In genomic region chr2:123157016-123157415, GRCh38 we compare ENCODE assay signal across 17 cellular contexts.
DNase-seq lines count a peak whose midpoint lies in the region; ATAC-seq and TF ChIP-seq lines count a peak whose summit lies in the region.
"Had no signal": no experiment of that assay in that cellular context is flagged by ENCODE, and none has a peak within 500 bp of the region (broad histone marks: within the 10 kb centered on the region; RNA-seq: fewer than 3 reads in every experiment).

No MANE protein-coding gene starts in this region.

- no peak overlapping the region for H3K9ac ChIP-seq in PC-3 (ENCODE audit: low read length)
- H3K9ac ChIP-seq: BLaER1 treated with 17β-estradiol and CSF1 and Interleukin-3, amounts not matched to agents 10 nM and 100 nM had no signal

- TF ChIP-seq CTCF in LNCaP clone FGC (IDR thresholded peaks at IDR 0.05; ENCODE audit: control insufficient read depth, extremely low read depth, insufficient read depth) (no peak), PC-3 (conservative IDR thresholded peaks at IDR 0.05; ENCODE audit: low read depth, low read length) (no peak), VCaP (conservative IDR thresholded peaks at IDR 0.05) (no peak)

- H3K9me3 ChIP-seq in PC-3 (ENCODE audit: low read length), result no peaks in the 10 kb centered on the region
- H3K9me3 ChIP-seq: A549; BLaER1 treated with 17β-estradiol and CSF1 and Interleukin-3, amounts not matched to agents 10 nM and 100 nM; Caco-2 had no signal

- H3K79me2 ChIP-seq in PC-3 (ENCODE audit: low read length), result no peaks in the 10 kb centered on the region

- no peaks in the 10 kb centered on the region for H3F3A ChIP-seq in PC-3 (ENCODE audit: low read length, unreplicated experiment)

- no peak overlapping the region for H3K4me3 ChIP-seq in LNCaP clone FGC (ENCODE audit: low read depth, low read length)
- no peak overlapping the region for H3K4me3 ChIP-seq in PC-3 (ENCODE audit: low read length)
- H3K4me3 ChIP-seq: A549; BLaER1 treated with 17β-estradiol and CSF1 and Interleukin-3, amounts not matched to agents 10 nM and 100 nM had no signal

- no TSS peak for BruUV-seq in PC-3 (replicated peaks; lab: Mats Ljungman, UMichigan)

- no peak overlapping the region for H2AFZ ChIP-seq in PC-3 (ENCODE audit: low read length)

- no peaks in the 10 kb centered on the region for H3K27me3 ChIP-seq in PC-3 (ENCODE audit: low read length)
- H3K27me3 ChIP-seq: BLaER1 treated with 17β-estradiol and CSF1 and Interleukin-3, amounts not matched to agents 10 nM and 100 nM had no signal

- DNase-seq in LNCaP clone FGC (ENCODE audit: low read depth) (peak; percentile 88), PC-3 (peak; percentile 6), activated T-cell treated with anti-CD3 and anti-CD28 coated beads for 4 hours (no peak), GOT3 (lab: John Stamatoyannopoulos, UW) (no peak)
- DNase-seq: AML-193; Caco-2; Calu3; CD4-positive, alpha-beta T cell; CD8-positive, alpha-beta T cell; DMS79 treated with DMSO at 0.1 percent for 48 hours; GF-D8 had no signal

- H3K27ac ChIP-seq in PC-3 (ENCODE audit: low read length) (no peak overlapping the region), VCaP (peak overlapping the region; percentile 19; the same call in 1 of the 2 replicates)
- H3K27ac ChIP-seq: 22Rv1; A549; BLaER1 treated with 17β-estradiol and CSF1 and Interleukin-3, amounts not matched to agents 10 nM and 100 nM; C4-2B had no signal

- H3K36me3 ChIP-seq in PC-3 (ENCODE audit: low read depth, low read length), result no peaks in the 10 kb centered on the region
- H3K36me3 ChIP-seq: BLaER1 treated with 17β-estradiol and CSF1 and Interleukin-3, amounts not matched to agents 10 nM and 100 nM had no signal

- POLR2A ChIA-PET in PC-3 (lab: Charles Lee; ENCODE audit: unreplicated experiment), result no interaction called here

- no peak for ATAC-seq in PC-3
- ATAC-seq in HG03571 (IDR thresholded peaks at IDR 0.05; ENCODE audit: unreplicated experiment), result no peak
- ATAC-seq: A549; CD8-positive, alpha-beta T cell had no signal

- no peak overlapping the region for H3K4me2 ChIP-seq in PC-3 (ENCODE audit: low read length)
- H3K4me2 ChIP-seq: A549; BLaER1 treated with 17β-estradiol and CSF1 and Interleukin-3, amounts not matched to agents 10 nM and 100 nM had no signal

- CTCF ChIA-PET in PC-3 (lab: Charles Lee), result no interaction called here

- H4K20me1 ChIP-seq in PC-3 (ENCODE audit: low read length), result no peaks in the 10 kb centered on the region
- H4K20me1 ChIP-seq: BLaER1 treated with 17β-estradiol and CSF1 and Interleukin-3, amounts not matched to agents 10 nM and 100 nM had no signal

- no peaks in the 10 kb centered on the region for H3K4me1 ChIP-seq in PC-3 (ENCODE audit: insufficient read depth, low read length)
- H3K4me1 ChIP-seq: A549; BLaER1 treated with 17β-estradiol and CSF1 and Interleukin-3, amounts not matched to agents 10 nM and 100 nM; Caco-2 had no signal

- intact Hi-C loops in PC-3 (cut with micrococcal nuclease), result loop anchor here (10.0 kb wide), 1 partner anchor 192 kb away; no protein-coding TSS in a partner anchor

- no peaks in the 10 kb centered on the region for H3K9me2 ChIP-seq in PC-3 (replicated peaks; ENCODE audit: low read length)

Comparison
In these comparisons a context has a peak if more than half of its experiments do, and no peak if none do; other contexts are left out.
1. DNase-seq: peak in LNCaP clone FGC (single experiment) and PC-3 (single experiment); none in activated T-cell treated with anti-CD3 and anti-CD28 coated beads for 4 hours (single experiment) and GOT3 (single experiment).